In genomic region chr22:45511847-45512261, GRCh38 we compare ENCODE assay signal across 11 cellular contexts. TPM values are rescaled to one million over a fixed set of nuclear protein-coding genes. Genes with fewer than 3 reads are reported as not detected.
DNase-seq lines count a peak whose midpoint lies in the region; ATAC-seq and TF ChIP-seq lines count a peak whose summit lies in the region.
"Had no signal": no experiment of that assay in that cellular context is flagged by ENCODE, and none has a peak within 500 bp of the region (broad histone marks: within the 10 kb centered on the region; RNA-seq: fewer than 3 reads in every experiment).

No MANE protein-coding gene starts in this region.

- H3K18ac ChIP-seq in H9 (ENCODE audit: insufficient read length, low read depth, low read length) = no peak overlapping the region

- H3K56ac ChIP-seq in H9 (ENCODE audit: insufficient read length, low read depth, low read length) = no peak overlapping the region

- H3K9me3 Mint-ChIP-seq in H9 = no peaks in the 10 kb centered on the region
- H3K9me3 Mint-ChIP-seq: IgD-negative memory B cell had no signal

- no peak overlapping the region for H2BK15ac ChIP-seq in H9 (ENCODE audit: low read depth, low read length)

- no peak for DNase-seq in H9
- peak; percentile 90 for DNase-seq in left kidney (ENCODE audit: low read depth, low spot score)
- peak; percentile 87 for DNase-seq in stromal cell of bone marrow (ENCODE audit: low read depth)
- no peak for DNase-seq in activated naive CD4-positive, alpha-beta T cell (lab: John Stamatoyannopoulos, UW)
- no peak for DNase-seq in NOMO-1 (lab: John Stamatoyannopoulos, UW; ENCODE audit: unreplicated experiment in 2 of 2)
- DNase-seq: stimulated activated CD4-positive, alpha-beta T cell treated with anti-CD3 and anti-CD28 coated beads, Interleukin-12 subunit alpha, Interleukin-12 subunit beta, amount 100 ng/mL, for 4 hours had no signal

- no peaks in the 10 kb centered on the region for H3K36me3 ChIP-seq in ectodermal cell (ENCODE audit: control insufficient read depth, insufficient read depth, low read length)

- H3K4me3 Mint-ChIP-seq in H9 = no peak overlapping the region
- H3K4me3 Mint-ChIP-seq: IgD-negative memory B cell had no signal

- H3K27me3 ChIP-seq in H9 (ENCODE audit: insufficient read depth, low read length) = no peaks in the 10 kb centered on the region
- no peaks in the 10 kb centered on the region for H3K27me3 ChIP-seq in ectodermal cell (ENCODE audit: control insufficient read depth, insufficient read depth, low read length, poor library complexity, severe bottlenecking)

- no peak overlapping the region for H4K91ac ChIP-seq in H9 (ENCODE audit: insufficient read length, low read depth, low read length)

- H3K4me1 ChIP-seq in H9 (ENCODE audit: insufficient read depth, low read length) (peaks cover 7% of the 10 kb centered on the region; the same call in 1 of the 2 replicates), ectodermal cell (ENCODE audit: control insufficient read depth, insufficient read depth, low read length) (peaks cover 51% of the 10 kb centered on the region)

- H3K4ac ChIP-seq in H9 (ENCODE audit: low read depth, low read length) = no peak overlapping the region

- no peak overlapping the region for H2BK120ac ChIP-seq in H9 (ENCODE audit: low read depth, low read length, poor library complexity, severe bottlenecking)

- no peak overlapping the region for H4K5ac ChIP-seq in H9 (ENCODE audit: insufficient read length, low read depth, low read length)

- no peak for TF ChIP-seq CTCF in H9 (conservative IDR thresholded peaks at IDR 0.05)

- H2BK5ac ChIP-seq in H9 (ENCODE audit: insufficient read length, low read length) = no peak overlapping the region

- no peak overlapping the region for H2BK12ac ChIP-seq in H9 (ENCODE audit: insufficient read length, low read depth, low read length)

- no peaks in the 10 kb centered on the region for H4K20me1 ChIP-seq in H9 (ENCODE audit: control insufficient read depth, insufficient read depth, insufficient read length)

- WGBS in H9 (ENCODE audit: extremely low coverage, insufficient read length, low lambda C conversion rate) = no CpG with 5 or more reads among the region's 8 CpGs
- WGBS in ectodermal cell, 2 experiments = 86 to 93% methylated on average over 8 of the region's 8 CpGs

- peaks cover 5 to 14% (median 8%) of the 10 kb centered on the region in 3 experiments; a peak in 6 of 7 replicates for H3K36me3 Mint-ChIP-seq in H9 (ENCODE audit: insufficient read depth in 1 of 3, low read depth in 3 of 3)
- H3K36me3 Mint-ChIP-seq: IgD-negative memory B cell had no signal

- no peak overlapping the region for H3K4me3 ChIP-seq in ectodermal cell (ENCODE audit: insufficient read depth, low read depth, low read length)

- no peak overlapping the region for H3K4me2 ChIP-seq in H9 (ENCODE audit: insufficient read depth, insufficient read length, low read length)

- no peak for ATAC-seq in HG02798 (IDR thresholded peaks at IDR 0.05; ENCODE audit: poor library complexity, unreplicated experiment)
- ATAC-seq in HG03196 (IDR thresholded peaks at IDR 0.05; ENCODE audit: unreplicated experiment) = no peak

- no peak overlapping the region for H4K8ac ChIP-seq in H9 (replicated peaks; ENCODE audit: insufficient read length, low read depth, low read length)

- no peak overlapping the region for H3K9ac ChIP-seq in H9 (ENCODE audit: extremely low read depth, insufficient read length, low read length)

- H3K79me2 ChIP-seq in H9 (ENCODE audit: insufficient read depth, low read length) = peaks cover 15% of the 10 kb centered on the region; the same call in 1 of the 2 replicates

- no peak overlapping the region for H3K23ac ChIP-seq in H9 (ENCODE audit: insufficient read length, low read depth, low read length)

- no peak overlapping the region for H3T11ph ChIP-seq in H9 (ENCODE audit: low read length)

- no peak overlapping the region for H2AK5ac ChIP-seq in H9 (ENCODE audit: insufficient read length, low read length)

- peaks cover 74 to 81% of the 10 kb centered on the region in 2 experiments for H3K4me1 Mint-ChIP-seq in H9
- H3K4me1 Mint-ChIP-seq: IgD-negative memory B cell had no signal

- peak overlapping the region; percentile 39 to 80 (median 57); a peak in 6 of 7 replicates for H3K27ac Mint-ChIP-seq in H9
- H3K27ac Mint-ChIP-seq: IgD-negative memory B cell had no signal

- H3K79me1 ChIP-seq in H9 (ENCODE audit: insufficient read depth, low read depth, low read length, poor library complexity, severe bottlenecking) = peaks cover 5% of the 10 kb centered on the region

- H3K27ac ChIP-seq in H9 (ENCODE audit: insufficient read length, low read depth, low read length) (no peak overlapping the region), ectodermal cell (ENCODE audit: insufficient read depth, low read depth, low read length, poor library complexity, severe bottlenecking) (peak overlapping the region; percentile 6)

- no peak overlapping the region for H2BK20ac ChIP-seq in H9 (ENCODE audit: low read depth, low read length, poor library complexity, severe bottlenecking)

- no peak overlapping the region for H2AFZ ChIP-seq in H9 (ENCODE audit: low read length)

- H3K9me3 ChIP-seq in H9 (ENCODE audit: control insufficient read depth, low read depth, low read length) (no peaks in the 10 kb centered on the region), ectodermal cell (ENCODE audit: control insufficient read depth, low read length) (no peaks in the 10 kb centered on the region)

- no peak overlapping the region for H3K14ac ChIP-seq in H9 (ENCODE audit: insufficient read depth, low read length)

- no peaks in the 10 kb centered on the region for H3K27me3 Mint-ChIP-seq in H9 (ENCODE audit: low read depth)

- no peaks in the 10 kb centered on the region for H3K23me2 ChIP-seq in H9 (ENCODE audit: insufficient read length, low read depth, low read length, poor library complexity, severe bottlenecking)

RNA-seq across cellular contexts. Expression of gene FBLN1, which starts 9.2 kb away (rescaled TPM):
- 137 and 140 TPM in 2 replicates for total RNA-seq in H9 (2021)
- polyA plus RNA-seq in ectodermal cell (2013, experiment 1 of 4) = 228 TPM
- 243 TPM for polyA plus RNA-seq in ectodermal cell (2013, experiment 2 of 4)
- polyA plus RNA-seq in ectodermal cell (2013, experiment 3 of 4) = 240 TPM
- 235 TPM for polyA plus RNA-seq in ectodermal cell (2013, experiment 4 of 4)
- total RNA-seq: activated CD8-positive, alpha-beta memory T cell treated with anti-CD3 and anti-CD28 coated beads for 36 hours had no signal
- polyA plus RNA-seq: IgD-negative memory B cell had no signal

Comparison
In these comparisons a context has a peak if more than half of its experiments do, and no peak if none do; other contexts are left out.
1. DNase-seq: peak in left kidney (single experiment) and stromal cell of bone marrow (single experiment); none in H9 (single experiment), activated naive CD4-positive, alpha-beta T cell (0 of 4) and NOMO-1 (0 of 2).